1 cellular context compared by ENCODE assay signal in the genomic region with DNA sequence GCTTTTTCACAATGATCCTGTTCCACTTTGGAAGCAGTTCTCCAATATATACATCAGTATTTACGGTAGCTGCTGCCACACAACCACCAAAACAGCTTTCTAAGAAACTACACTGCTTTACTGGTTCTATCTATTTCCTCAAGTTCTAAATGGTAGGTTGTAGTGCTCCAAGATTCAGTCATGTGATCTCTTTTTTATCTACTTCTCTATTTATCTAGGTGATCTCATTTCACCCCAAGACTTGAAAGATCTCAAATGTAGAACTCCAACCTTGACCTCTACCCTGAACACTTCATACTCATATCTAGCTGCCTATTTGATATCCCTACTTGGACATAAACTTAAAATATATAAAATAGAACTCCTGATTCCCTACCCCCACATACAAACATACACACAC.
TF ChIP-seq lines count a peak whose summit lies in the region.

No MANE protein-coding gene starts in this region.

TF ChIP-seq in GM23338, 12 proteins besides CTCF, POLR2A, EP300 and RAD21 (continued from another document):
- TF ChIP-seq, protein P1, sequence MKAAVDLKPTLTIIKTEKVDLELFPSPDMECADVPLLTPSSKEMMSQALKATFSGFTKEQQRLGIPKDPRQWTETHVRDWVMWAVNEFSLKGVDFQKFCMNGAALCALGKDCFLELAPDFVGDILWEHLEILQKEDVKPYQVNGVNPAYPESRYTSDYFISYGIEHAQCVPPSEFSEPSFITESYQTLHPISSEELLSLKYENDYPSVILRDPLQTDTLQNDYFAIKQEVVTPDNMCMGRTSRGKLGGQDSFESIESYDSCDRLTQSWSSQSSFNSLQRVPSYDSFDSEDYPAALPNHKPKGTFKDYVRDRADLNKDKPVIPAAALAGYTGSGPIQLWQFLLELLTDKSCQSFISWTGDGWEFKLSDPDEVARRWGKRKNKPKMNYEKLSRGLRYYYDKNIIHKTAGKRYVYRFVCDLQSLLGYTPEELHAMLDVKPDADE (IDR thresholded peaks at IDR 0.05) = no peak
- no peak for TF ChIP-seq CREB1 (CRISPR knock-in tag; IDR thresholded peaks at IDR 0.05; ENCODE audit: low read depth)
